8 cellular contexts compared by ENCODE assay signal in the genomic region with DNA sequence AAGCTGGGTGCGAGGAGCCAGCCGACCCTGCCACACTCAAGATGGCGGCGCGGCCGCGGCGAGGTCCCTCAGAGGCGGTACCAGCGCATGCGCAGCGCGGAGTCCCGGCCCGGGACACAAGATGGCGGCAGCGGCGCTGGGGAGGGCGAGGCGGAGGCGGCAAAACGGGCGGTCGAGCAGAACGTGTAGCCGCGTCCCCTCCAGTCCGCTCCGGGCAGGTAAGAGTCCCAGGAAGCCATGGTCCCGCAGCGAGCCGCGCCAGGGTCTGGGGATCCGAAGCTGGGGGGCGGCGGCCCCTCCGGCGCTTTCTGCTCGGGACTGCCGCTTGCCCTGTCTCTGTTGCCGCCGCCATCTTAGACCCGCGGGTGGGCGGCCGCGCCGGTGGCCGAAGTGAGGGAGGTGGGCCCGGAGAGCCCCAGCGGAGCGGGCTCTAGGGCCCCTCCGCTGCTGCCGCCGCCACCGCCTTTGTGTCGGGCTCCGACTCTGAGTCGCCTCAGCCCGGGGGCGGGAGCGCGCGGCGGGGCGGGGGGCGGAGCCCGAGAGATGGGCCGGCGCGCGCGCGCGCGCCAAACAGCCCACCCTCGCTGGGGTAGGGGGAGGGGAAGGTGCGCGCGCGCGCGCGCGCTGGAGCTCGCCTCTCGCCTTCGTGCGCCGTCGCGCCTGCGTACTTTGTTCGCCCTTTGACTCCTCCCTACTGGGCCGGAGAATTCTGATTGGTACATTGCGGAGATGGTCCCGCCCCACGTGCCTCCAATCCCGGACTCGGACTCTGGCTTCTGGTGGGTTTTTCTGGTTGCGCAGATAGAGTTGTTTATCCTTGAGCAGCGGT. TPM values are rescaled to one million over a fixed set of nuclear protein-coding genes. Genes with fewer than 3 reads are reported as not detected.
DNase-seq lines count a peak whose midpoint lies in the region; ATAC-seq, FAIRE-seq and TF ChIP-seq lines count a peak whose summit lies in the region.

A gene (plus strand): TSS at position 97 of the 829 bp plus-strand sequence. CDS start 4,317 bp downstream, outside the sequence.

- H3K79me2 ChIP-seq in endothelial cell of umbilical vein (ENCODE audit: control insufficient read depth, insufficient read depth, low read length): peaks cover 20% of the 10 kb centered on the region

- peak within 1 kb of the TSS; percentile 89 for H3K4me2 ChIP-seq in endothelial cell of umbilical vein (ENCODE audit: insufficient read depth, low read length)

- no TSS peak for BruUV-seq in endothelial cell of umbilical vein (replicated peaks; lab: Mats Ljungman, UMichigan)

- TF ChIP-seq POLR2A in endothelial cell of umbilical vein (IDR thresholded peaks at IDR 0.05; ENCODE audit: low read depth, low read length): peak; percentile 94

- intact Hi-C loops in endothelial cell of umbilical vein (cut with micrococcal nuclease): loop anchor here (1.0 to 2.0 kb wide), 6 partner anchors 24 to 112 kb away; a partner anchor contains a TSS

- peak within 1 kb of the TSS; percentile 94 to 100 (median 98) for H3K4me3 Mint-ChIP-seq in IgD-negative memory B cell

- H3K4me1 ChIP-seq in endothelial cell of umbilical vein (ENCODE audit: control insufficient read depth, extremely low read depth, insufficient read depth, low read length) (peaks cover 14% of the 10 kb centered on the region), mononuclear cell (ENCODE audit: insufficient read depth, low read length) (peaks cover 41% of the 10 kb centered on the region)

- no peaks in the 10 kb centered on the region for H3K27me3 ChIP-seq in endothelial cell of umbilical vein (ENCODE audit: control insufficient read depth in 2 of 2, insufficient read depth in 2 of 2, low read length in 2 of 2)
- H3K27me3 ChIP-seq in mononuclear cell (ENCODE audit: insufficient read depth, low read length): no peaks in the 10 kb centered on the region

- peaks cover 11 to 19% (median 14%) of the 10 kb centered on the region in 3 donors for H3K4me1 Mint-ChIP-seq in IgD-negative memory B cell

- peak; percentile 98 for FAIRE-seq in endothelial cell of umbilical vein (lab: Jason Lieb, UNC)

- peak within 1 kb of the TSS; percentile 98 for H3K9ac ChIP-seq in endothelial cell of umbilical vein (replicated peaks; ENCODE audit: extremely low read depth, insufficient read depth, low read length)

- peaks cover 6% of the 10 kb centered on the region for H3K36me3 Mint-ChIP-seq in IgD-negative memory B cell

- no peaks in the 10 kb centered on the region for H4K20me1 ChIP-seq in endothelial cell of umbilical vein (replicated peaks; ENCODE audit: control insufficient read depth, extremely low read depth, insufficient read depth, low read length)

- DNase-seq in DMS114 treated with DMSO at 0.1 percent for 48 hours (lab: John Stamatoyannopoulos, UW; ENCODE audit: unreplicated experiment) (peak; percentile 91), OCI-M1 (lab: John Stamatoyannopoulos, UW) (peak; percentile 99), activated T-cell treated with anti-CD3 and anti-CD28 coated beads for 24 hours (ENCODE audit: low read depth) (peak; percentile 97), endothelial cell of umbilical vein (ENCODE audit: low read depth, low spot score) (peak; percentile 99)
- DNase-seq in stimulated activated CD8-positive, alpha-beta memory T cell treated with anti-CD3 and anti-CD28 coated beads, Interleukin-2, amount 100 ng/mL, for 48 hours (ENCODE audit: low read depth in 2 of 2): peak; percentile 96 to 97

- H3K9me3 ChIP-seq in endothelial cell of umbilical vein (replicated peaks; ENCODE audit: control insufficient read depth, insufficient read depth, low read length) (no peaks in the 10 kb centered on the region), mononuclear cell (ENCODE audit: low read depth, low read length) (no peaks in the 10 kb centered on the region)

- CTCF ChIA-PET in endothelial cell of umbilical vein (lab: Charles Lee): interaction anchor here (0.7 to 4.9 kb wide), 14 partner anchors 9 to 112 kb away, joined by 3 to 50 read pairs (median 4); a partner anchor contains a TSS

- peak within 1 kb of the TSS; percentile 89 for H3K27ac ChIP-seq in endothelial cell of umbilical vein (ENCODE audit: insufficient read depth, low read depth, low read length)

- no peaks in the 10 kb centered on the region for H3K27me3 Mint-ChIP-seq in IgD-negative memory B cell

- peaks cover 8 to 20% of the 10 kb centered on the region in 2 experiments for H3K36me3 ChIP-seq in endothelial cell of umbilical vein (ENCODE audit: control insufficient read depth in 2 of 2, extremely low read depth in 1 of 2, insufficient read depth in 2 of 2, low read length in 2 of 2)

- H3K9me3 Mint-ChIP-seq in IgD-negative memory B cell: no peaks in the 10 kb centered on the region

- no peak for TF ChIP-seq CTCF in endothelial cell of umbilical vein (IDR thresholded peaks at IDR 0.05; ENCODE audit: extremely low read depth in 1 of 2, insufficient read depth in 1 of 2, low read depth in 1 of 2, low read length in 2 of 2)

- peak; percentile 80 for ATAC-seq in GM21576 (IDR thresholded peaks at IDR 0.05; ENCODE audit: unreplicated experiment)

- POLR2A ChIA-PET in endothelial cell of umbilical vein (lab: Charles Lee): interaction anchor here (0.6 to 2.9 kb wide), 19 partner anchors 10 to 100 kb away, joined by 3 to 26 read pairs (median 4); a partner anchor contains a TSS

- peak within 1 kb of the TSS; percentile 75 to 97 (median 89) for H3K4me3 ChIP-seq in endothelial cell of umbilical vein (replicated peaks in 1 of 3; ENCODE audit: insufficient read depth in 1 of 3, low read depth in 1 of 3, low read length in 3 of 3)
- peak within 1 kb of the TSS; percentile 99 for H3K4me3 ChIP-seq in mononuclear cell (ENCODE audit: low read length)

- no peaks in the 10 kb centered on the region for H3K9me1 ChIP-seq in endothelial cell of umbilical vein (replicated peaks; ENCODE audit: control insufficient read depth, extremely low read depth, insufficient read depth, low read length)

- H2AFZ ChIP-seq in endothelial cell of umbilical vein (ENCODE audit: low read depth, low read length): peak within 1 kb of the TSS; percentile 87

- peak within 1 kb of the TSS; percentile 95 to 99 (median 99) for H3K27ac Mint-ChIP-seq in IgD-negative memory B cell

- dilution Hi-C loops in endothelial cell of umbilical vein (cut with MboI; ENCODE audit: extremely low pct_ligation_motif_present, low sequenced_read_pairs): no loop called here

TF ChIP-seq in endothelial cell of umbilical vein, 7 proteins besides CTCF, POLR2A, EP300 and RAD21:
- TF ChIP-seq GATA2 (IDR thresholded peaks at IDR 0.05; ENCODE audit: insufficient read depth, insufficient read length, low read depth, low read length) (no peak), MYC (IDR thresholded peaks at IDR 0.05; ENCODE audit: low read depth, low read length) (no peak), JUN (IDR thresholded peaks at IDR 0.05; ENCODE audit: borderline replicate concordance, insufficient read depth, insufficient read length, low read depth) (no peak), FOS (IDR thresholded peaks at IDR 0.05; ENCODE audit: borderline replicate concordance, insufficient read depth, low read length) (no peak), EZH2 (IDR thresholded peaks at IDR 0.05; ENCODE audit: borderline replicate concordance, low read depth, low read length, severe bottlenecking) (no peak), POLR2AphosphoS5 (IDR thresholded peaks at IDR 0.05; ENCODE audit: insufficient read depth, low read depth, low read length) (peak; percentile 99)
- TF ChIP-seq, protein P1, sequence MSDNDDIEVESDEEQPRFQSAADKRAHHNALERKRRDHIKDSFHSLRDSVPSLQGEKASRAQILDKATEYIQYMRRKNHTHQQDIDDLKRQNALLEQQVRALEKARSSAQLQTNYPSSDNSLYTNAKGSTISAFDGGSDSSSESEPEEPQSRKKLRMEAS (IDR thresholded peaks at IDR 0.05; ENCODE audit: insufficient read depth, insufficient read length): peak; percentile 92

RNA-seq across cellular contexts. Expression of the gene that starts here (rescaled TPM):
- 98.9 TPM for polyA plus RNA-seq in IgD-negative memory B cell
- 25.8 and 27.2 TPM in 2 replicates for total RNA-seq in endothelial cell of umbilical vein
- 26.4 and 27.6 TPM in 2 replicates for polyA plus RNA-seq in endothelial cell of umbilical vein
- 19.2 and 22.7 TPM in 2 replicates for polyA plus RNA-seq in endothelial cell of umbilical vein (2011; cell fraction: cytosol; rRNA removed)
- polyA plus RNA-seq in endothelial cell of umbilical vein (2011; cell fraction: nucleus; rRNA removed): 32.7 and 35.6 TPM in 2 replicates
- 15.6 and 18.6 TPM in 2 replicates for polyA plus RNA-seq in endothelial cell of umbilical vein (2012)
- polyA minus RNA-seq in endothelial cell of umbilical vein: 17.2 and 28.9 TPM in 2 replicates
- polyA minus RNA-seq in endothelial cell of umbilical vein (2011; cell fraction: cytosol; rRNA and poly(A)+ RNA removed): 22.8 TPM
- polyA minus RNA-seq in endothelial cell of umbilical vein (2011; cell fraction: nucleus; rRNA and poly(A)+ RNA removed): 32.5 and 34.5 TPM in 2 replicates
- total RNA-seq in mononuclear cell: 48.0 TPM

Comparison
In these comparisons a context has a peak if more than half of its experiments do, and no peak if none do; other contexts are left out.
1. Peak in every context shown above with its lines: DNase-seq, ATAC-seq, H3K4me3 ChIP-seq and H3K27ac ChIP-seq.